8 cellular contexts compared by ENCODE assay signal in the genomic region with DNA sequence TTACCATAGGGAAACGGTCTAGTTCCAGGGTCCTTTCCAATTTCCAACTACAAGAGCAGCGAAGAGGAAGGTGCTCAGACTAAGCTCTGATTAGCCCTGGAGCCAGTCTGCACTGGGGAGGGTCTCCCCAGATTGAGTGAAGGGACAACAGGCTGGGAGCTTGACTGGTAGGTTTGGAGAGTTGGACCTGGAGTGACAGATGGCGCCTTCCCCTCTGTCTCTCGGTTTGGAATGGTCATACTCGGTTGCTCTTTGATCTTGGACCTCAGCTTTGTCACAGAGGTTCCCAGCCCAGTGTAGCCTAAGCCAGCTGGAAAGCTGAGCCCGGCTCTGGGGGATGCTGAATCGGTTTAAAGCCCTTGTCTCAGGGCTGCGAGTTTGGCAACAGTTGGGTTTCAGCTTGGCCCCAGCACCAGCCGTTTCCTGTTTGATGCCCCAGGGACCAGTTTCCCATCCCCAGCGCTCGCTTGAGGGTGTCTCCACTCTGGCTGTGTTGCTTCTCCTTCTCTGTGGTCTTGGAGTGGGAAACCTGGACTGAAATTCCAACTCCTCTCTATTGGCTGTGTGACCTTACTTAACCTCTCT. TPM values are rescaled to one million over a fixed set of nuclear protein-coding genes. Genes with fewer than 3 reads are reported as not detected.
DNase-seq lines count a peak whose midpoint lies in the region; ATAC-seq, FAIRE-seq and TF ChIP-seq lines count a peak whose summit lies in the region.

No MANE protein-coding gene starts in this region.

- peaks cover 3% of the 10 kb centered on the region for H3K36me3 Mint-ChIP-seq in activated CD8-positive, alpha-beta T cell treated with anti-CD3 and anti-CD28 coated beads for 36 hours (ENCODE audit: low read depth)

- no peak overlapping the region for H2BK5ac ChIP-seq in neuronal stem cell (ENCODE audit: low read length)

- peaks cover 46% of the 10 kb centered on the region for H3K4me1 Mint-ChIP-seq in activated CD8-positive, alpha-beta T cell treated with anti-CD3 and anti-CD28 coated beads for 36 hours (ENCODE audit: low read depth)

- H3K27me3 ChIP-seq in KMS-11 (ENCODE audit: insufficient read depth, low read depth) (no peaks in the 10 kb centered on the region), neuronal stem cell (ENCODE audit: control insufficient read depth in 3 of 3, insufficient read depth in 3 of 3, low read depth in 1 of 3, low read length in 3 of 3) (no peaks in the 10 kb centered on the region)

- H2BK120ac ChIP-seq in neuronal stem cell (ENCODE audit: low read depth, low read length) = no peak overlapping the region

- no peak overlapping the region for H3K4ac ChIP-seq in neuronal stem cell (ENCODE audit: low read length)

- H4K8ac ChIP-seq in neuronal stem cell (ENCODE audit: low read depth, low read length) = no peak overlapping the region

- peak overlapping the region; percentile 50; the same call in 1 of the 2 replicates for H2AFZ ChIP-seq in KMS-11 (ENCODE audit: low read depth)
- no peak overlapping the region for H2AFZ ChIP-seq in neuronal stem cell (ENCODE audit: low read length)

- peak overlapping the region; percentile 87; the same call in 1 of the 2 replicates for H3K9ac ChIP-seq in KMS-11
- no peak overlapping the region for H3K9ac ChIP-seq in neuronal stem cell (ENCODE audit: low read depth, low read length, poor library complexity)

- H3K9me3 ChIP-seq in neuronal stem cell (replicated peaks in 1 of 2; ENCODE audit: control insufficient read depth in 2 of 2, insufficient read depth in 1 of 2, low read depth in 1 of 2, low read length in 2 of 2) = no peaks in the 10 kb centered on the region

- ATAC-seq in activated CD8-positive, alpha-beta T cell treated with anti-CD3 and anti-CD28 coated beads for 36 hours = no peak
- no peak for ATAC-seq in GM21825 (IDR thresholded peaks at IDR 0.05; ENCODE audit: unreplicated experiment)

- H3K4me3 ChIP-seq in KMS-11 (IDR thresholded peaks at IDR 0.05; ENCODE audit: insufficient read depth, low read depth, low read length) (peak overlapping the region; percentile 59), foreskin fibroblast (ENCODE audit: low read depth in 1 of 2, low read length in 2 of 2) (peak overlapping the region; percentile 69 to 90), neuronal stem cell (ENCODE audit: low read length in 2 of 2) (peak overlapping the region; percentile 73 to 94)

- H3K27ac ChIP-seq in KMS-11 = peak overlapping the region; percentile 57
- H3K27ac ChIP-seq in neuronal stem cell (replicated peaks; ENCODE audit: low read length) = no peak overlapping the region

- no peak overlapping the region for H2BK15ac ChIP-seq in neuronal stem cell (ENCODE audit: low read length)

- TF ChIP-seq CTCF in KMS-11 (conservative IDR thresholded peaks at IDR 0.05; ENCODE audit: low read depth, low read length) = no peak
- TF ChIP-seq CTCF in activated CD8-positive, alpha-beta T cell treated with anti-CD3 and anti-CD28 coated beads for 36 hours (IDR thresholded peaks at IDR 0.05) = no peak
- no peak for TF ChIP-seq CTCF in foreskin fibroblast (IDR thresholded peaks at IDR 0.05; ENCODE audit: low read depth, low read length)
- TF ChIP-seq CTCF in D721Med (IDR thresholded peaks at IDR 0.05; ENCODE audit: insufficient read depth, missing control alignments) = no peak

- H3K9me3 Mint-ChIP-seq in activated CD8-positive, alpha-beta T cell treated with anti-CD3 and anti-CD28 coated beads for 36 hours = no peaks in the 10 kb centered on the region

- H4K91ac ChIP-seq in neuronal stem cell (ENCODE audit: low read depth, low read length, poor library complexity) = no peak overlapping the region

- peaks cover 49% of the 10 kb centered on the region for H3K79me2 ChIP-seq in KMS-11 (ENCODE audit: insufficient read depth, low read depth)

- H3K79me1 ChIP-seq in neuronal stem cell (ENCODE audit: low read depth, low read length) = peaks cover 3% of the 10 kb centered on the region

- H2AK5ac ChIP-seq in neuronal stem cell (ENCODE audit: low read depth, low read length) = no peak overlapping the region

- no peak overlapping the region for H2BK12ac ChIP-seq in neuronal stem cell (ENCODE audit: low read length)

- CTCF ChIA-PET in activated CD8-positive, alpha-beta T cell treated with anti-CD3 and anti-CD28 coated beads for 36 hours (lab: Charles Lee) = interaction anchor here (1.3 to 2.2 kb wide), 3 partner anchors 53 to 85 kb away, joined by 3 to 16 read pairs (median 5); a partner anchor contains a TSS

- peak overlapping the region; percentile 72 for H3K27ac Mint-ChIP-seq in activated CD8-positive, alpha-beta T cell treated with anti-CD3 and anti-CD28 coated beads for 36 hours

- H3K4me1 ChIP-seq in KMS-11 (ENCODE audit: low read depth, poor library complexity, severe bottlenecking) (peaks cover 16% of the 10 kb centered on the region), neuronal stem cell (ENCODE audit: control insufficient read depth in 2 of 2, insufficient read depth in 1 of 2, low read depth in 1 of 2, low read length in 2 of 2) (peaks cover 6 to 17% of the 10 kb centered on the region in 2 donors)

- no peak overlapping the region for H3K14ac ChIP-seq in neuronal stem cell (ENCODE audit: low read length)

- no peak for FAIRE-seq in D721Med (lab: Jason Lieb, UNC)

- peak overlapping the region; percentile 90 for H3K4me3 Mint-ChIP-seq in activated CD8-positive, alpha-beta T cell treated with anti-CD3 and anti-CD28 coated beads for 36 hours

- no peaks in the 10 kb centered on the region for H3K27me3 Mint-ChIP-seq in activated CD8-positive, alpha-beta T cell treated with anti-CD3 and anti-CD28 coated beads for 36 hours

- WGBS in neuronal stem cell (ENCODE audit: extremely low coverage in 2 of 2, insufficient read length in 2 of 2, insufficient replicate concordance in 1 of 2), 2 donors = no CpG with 5 or more reads among the region's 11 CpGs

- H3K18ac ChIP-seq in neuronal stem cell (ENCODE audit: low read length) = no peak overlapping the region

- POLR2A ChIA-PET in activated CD8-positive, alpha-beta T cell treated with anti-CD3 and anti-CD28 coated beads for 36 hours (lab: Charles Lee) = interaction anchor here (0.6 to 1.3 kb wide), 11 partner anchors 9 to 786 kb away, joined by 3 to 6 read pairs (median 4); a partner anchor contains a TSS

- intact Hi-C loops in activated CD8-positive, alpha-beta T cell treated with anti-CD3 and anti-CD28 coated beads for 36 hours (cut with micrococcal nuclease) = loop anchor here (5.0 kb wide), 2 partner anchors 53 to 77 kb away; a partner anchor contains a TSS

- no peaks in the 10 kb centered on the region for H4K20me1 ChIP-seq in KMS-11 (ENCODE audit: insufficient read depth)

- H3K4me2 ChIP-seq in KMS-11 (peak overlapping the region; percentile 92), neuronal stem cell (ENCODE audit: insufficient read depth, low read length, poor library complexity, severe bottlenecking) (peak overlapping the region; percentile 48)

- H3K36me3 ChIP-seq in KMS-11 (ENCODE audit: insufficient read depth) (no peaks in the 10 kb centered on the region), neuronal stem cell (replicated peaks in 1 of 2; ENCODE audit: control insufficient read depth in 2 of 2, insufficient read depth in 2 of 2, low read length in 2 of 2) (peaks cover 0 to 12% of the 10 kb centered on the region in 2 donors)

- no peak overlapping the region for H3K23ac ChIP-seq in neuronal stem cell (ENCODE audit: low read depth, low read length, poor library complexity)

- peak; percentile 18 for DNase-seq in DMS153 treated with DMSO at 0.1 percent for 48 hours (lab: John Stamatoyannopoulos, UW; ENCODE audit: unreplicated experiment)
- DNase-seq in activated CD8-positive, alpha-beta T cell treated with anti-CD3 and anti-CD28 coated beads for 36 hours = peak; percentile 33
- DNase-seq in foreskin fibroblast = peak in 1 of 2 donors; percentile 63
- no peak for DNase-seq in neuronal stem cell (ENCODE audit: low spot score)
- no peak for DNase-seq in D721Med (ENCODE audit: insufficient read length, low spot score)
- DNase-seq in HK-2 (ENCODE audit: unreplicated experiment) = no peak

RNA-seq across cellular contexts. Expression of a gene that starts 53.1 kb away (rescaled TPM):
- total RNA-seq in activated CD8-positive, alpha-beta T cell treated with anti-CD3 and anti-CD28 coated beads for 36 hours = 1 to 10 TPM; 6.8 to 6.9 TPM
- polyA plus RNA-seq in neuronal stem cell (2013, experiment 1 of 2) = 1.2 TPM
- polyA plus RNA-seq in neuronal stem cell (2013, experiment 2 of 2) = 1.2 TPM

Comparison
In these comparisons a context has a peak if more than half of its experiments do, and no peak if none do; other contexts are left out.
1. DNase-seq: peak in DMS153 treated with DMSO at 0.1 percent for 48 hours (single experiment) and activated CD8-positive, alpha-beta T cell treated with anti-CD3 and anti-CD28 coated beads for 36 hours (single experiment); none in neuronal stem cell (single experiment), D721Med (single experiment) and HK-2 (single experiment).
2. Peak in every context shown above with its lines, with median percentiles within 50 percentile points of each other: H3K4me3 ChIP-seq.